In the genomic region with DNA sequence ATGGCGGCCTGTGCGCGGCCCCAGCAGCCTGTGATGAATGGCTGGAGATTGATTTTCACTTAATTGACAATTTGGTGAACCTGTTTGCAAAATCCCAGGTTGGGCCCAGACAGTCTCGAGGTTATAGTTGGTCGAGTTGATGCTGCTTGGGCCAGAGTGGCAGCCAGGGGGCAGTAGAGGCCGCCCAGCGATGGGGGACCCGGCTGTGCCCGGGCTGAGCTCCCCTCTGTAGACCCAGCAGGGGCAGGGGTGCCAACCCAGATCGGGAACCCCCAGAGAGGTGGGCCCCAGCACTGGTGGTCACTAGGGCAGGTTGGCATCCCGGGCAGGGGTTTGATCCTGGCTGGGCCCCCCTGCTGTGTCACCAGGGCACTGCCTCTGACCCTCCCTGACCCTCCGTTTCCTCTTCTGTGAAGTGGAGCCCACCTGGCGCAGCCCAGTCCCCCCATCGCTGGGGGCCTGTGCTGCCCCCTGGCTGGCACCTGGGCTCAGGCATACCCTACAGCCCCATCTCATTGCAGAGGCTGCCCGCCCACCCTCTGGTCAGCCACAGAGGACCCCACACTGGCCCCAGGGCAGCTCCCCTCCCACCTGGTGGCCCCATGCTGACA, we compare ENCODE assay signal across 9 cellular contexts. TPM values are rescaled to one million over a fixed set of nuclear protein-coding genes. Genes with fewer than 3 reads are reported as not detected.
DNase-seq lines count a peak whose midpoint lies in the region; ATAC-seq and TF ChIP-seq lines count a peak whose summit lies in the region.
"Had no signal": no experiment of that assay in that cellular context is flagged by ENCODE, and none has a peak within 500 bp of the region (broad histone marks: within the 10 kb centered on the region; RNA-seq: fewer than 3 reads in every experiment).

No MANE protein-coding gene starts in this region.

- intact Hi-C loops in transverse colon (cut with DNase I; ENCODE audit: low total_unique reads) = no loop called here

- peak; percentile 61 for TF ChIP-seq CTCF in AG10803 (conservative IDR thresholded peaks at IDR 0.05; ENCODE audit: low read length)
- peak; percentile 58 for TF ChIP-seq CTCF in HEK293 (tag by site-specific recombination; IDR thresholded peaks at IDR 0.05)
- TF ChIP-seq CTCF in chondrocyte (IDR thresholded peaks at IDR 0.05) = peak; percentile 80
- TF ChIP-seq CTCF in transverse colon (IDR thresholded peaks at IDR 0.05) = peak; percentile 44 to 57 (median 50)

- no peak overlapping the region for H3K4me3 ChIP-seq in AG10803 (ENCODE audit: low read length)
- H3K4me3 ChIP-seq in HEK293 (ENCODE audit: low read depth, low read length) = no peak overlapping the region
- H3K4me3 ChIP-seq in transverse colon = no peak overlapping the region

- no peaks in the 10 kb centered on the region for H3K36me3 ChIP-seq in HEK293 (ENCODE audit: control insufficient read depth in 2 of 2, insufficient read depth in 1 of 2, low read length in 2 of 2)
- no peaks in the 10 kb centered on the region for H3K36me3 ChIP-seq in transverse colon

- H3K36me3 Mint-ChIP-seq in chondrocyte (ENCODE audit: low read depth) (peaks cover 3% of the 10 kb centered on the region), naive B cell (no peaks in the 10 kb centered on the region)

- H3K27me3 Mint-ChIP-seq in chondrocyte (ENCODE audit: low read depth) (peaks cover 35% of the 10 kb centered on the region), naive B cell (peaks cover 0 to 35% (median 21%) of the 10 kb centered on the region in 3 donors)

- H3K4me1 ChIP-seq in HEK293 (ENCODE audit: control insufficient read depth, insufficient read depth, low read length) = peaks cover 4% of the 10 kb centered on the region; the same call in 1 of the 2 replicates
- H3K4me1 ChIP-seq in transverse colon = no peaks in the 10 kb centered on the region

- DNase-seq in AG10803 (ENCODE audit: low read depth) (no peak), chondrocyte (ENCODE audit: low spot score) (no peak), naive B cell (peak; percentile 67), transverse colon (peak; percentile 47)
- DNase-seq in activated CD4-positive, CD25-positive, alpha-beta regulatory T cell (lab: John Stamatoyannopoulos, UW) = peak in 3 of 4 experiments; percentile 22 to 29 (median 26)

- H3K27ac ChIP-seq in HEK293 (ENCODE audit: extremely low read depth, low read depth, low read length) (no peak overlapping the region), transverse colon (no peak overlapping the region)

- H3K4me3 Mint-ChIP-seq in chondrocyte (ENCODE audit: unreplicated experiment) (no peak overlapping the region), naive B cell (no peak overlapping the region)

- no peak for TF ChIP-seq POLR2A in transverse colon (IDR thresholded peaks at IDR 0.05)

- no peaks in the 10 kb centered on the region for H3K4me1 Mint-ChIP-seq in chondrocyte (ENCODE audit: low read depth)
- H3K4me1 Mint-ChIP-seq in naive B cell = peaks cover 0 to 17% (median 11%) of the 10 kb centered on the region in 3 donors

- in situ Hi-C loops in transverse colon (cut with MboI; ENCODE audit: low pct_ligation_motif_present in 1 of 4, low pct_unique_long_range_greater_than_20kb in 1 of 4, low sequenced_read_pairs in 3 of 4) = loop anchor here in 1 of 4 donors (10.0 kb wide), 1 partner anchor 114 kb away; no protein-coding TSS in a partner anchor

- H3K27me3 ChIP-seq in transverse colon = peaks cover 44% of the 10 kb centered on the region

- H3K9me3 Mint-ChIP-seq in chondrocyte (ENCODE audit: low read depth) (peaks cover 5% of the 10 kb centered on the region), naive B cell (peaks cover 0 to 4% (median 0%) of the 10 kb centered on the region in 7 donors)

- POLR2A ChIA-PET in HEK293 (lab: Yijun Ruan, JAX) = no interaction called here

- no peak for TF ChIP-seq EP300 in transverse colon (IDR thresholded peaks at IDR 0.05; ENCODE audit: low read depth)

- WGBS in transverse colon (ENCODE audit: low coverage in 1 of 2), 2 donors = 29% methylated on average over 12 of the region's 15 CpGs; no CpG with 5 or more reads in 1 of the 2 donors

- ATAC-seq in naive B cell (ENCODE audit: low read depth in 2 of 2) (peak; percentile 86 to 96), HG03196 (IDR thresholded peaks at IDR 0.05; ENCODE audit: unreplicated experiment) (no peak), GM19397 (IDR thresholded peaks at IDR 0.05; ENCODE audit: unreplicated experiment) (no peak)

- H3K27ac Mint-ChIP-seq in chondrocyte (ENCODE audit: unreplicated experiment) (no peak overlapping the region), naive B cell (peak overlapping the region in 2 of 6 donors; percentile 14 to 63)

- H3K9me3 ChIP-seq in HEK293 (ENCODE audit: control insufficient read depth, insufficient read depth, low read depth, low read length) = no peaks in the 10 kb centered on the region
- no peaks in the 10 kb centered on the region for H3K9me3 ChIP-seq in transverse colon

- CTCF ChIA-PET in HEK293 (lab: Yijun Ruan, JAX) = interaction anchor here (0.5 to 4.4 kb wide), 24 partner anchors 8 to 1923 kb away, joined by 3 to 39 read pairs (median 5); no protein-coding TSS in a partner anchor

TF ChIP-seq in HEK293, 187 proteins besides CTCF, POLR2A, EP300 and RAD21 (continues in another document):
- TF ChIP-seq INSM2 (tag by site-specific recombination; IDR thresholded peaks at IDR 0.05) (no peak), YY2 (tag by site-specific recombination; IDR thresholded peaks at IDR 0.05) (no peak), GLIS2 (tag by site-specific recombination; IDR thresholded peaks at IDR 0.05) (peak; percentile 43; the same call in 1 of the 2 replicates), ZIC2 (tag by site-specific recombination; IDR thresholded peaks at IDR 0.05) (0 out of 2 replicates have a peak, but pooled peaks have one; percentile 9)
- TF ChIP-seq, protein P1, sequence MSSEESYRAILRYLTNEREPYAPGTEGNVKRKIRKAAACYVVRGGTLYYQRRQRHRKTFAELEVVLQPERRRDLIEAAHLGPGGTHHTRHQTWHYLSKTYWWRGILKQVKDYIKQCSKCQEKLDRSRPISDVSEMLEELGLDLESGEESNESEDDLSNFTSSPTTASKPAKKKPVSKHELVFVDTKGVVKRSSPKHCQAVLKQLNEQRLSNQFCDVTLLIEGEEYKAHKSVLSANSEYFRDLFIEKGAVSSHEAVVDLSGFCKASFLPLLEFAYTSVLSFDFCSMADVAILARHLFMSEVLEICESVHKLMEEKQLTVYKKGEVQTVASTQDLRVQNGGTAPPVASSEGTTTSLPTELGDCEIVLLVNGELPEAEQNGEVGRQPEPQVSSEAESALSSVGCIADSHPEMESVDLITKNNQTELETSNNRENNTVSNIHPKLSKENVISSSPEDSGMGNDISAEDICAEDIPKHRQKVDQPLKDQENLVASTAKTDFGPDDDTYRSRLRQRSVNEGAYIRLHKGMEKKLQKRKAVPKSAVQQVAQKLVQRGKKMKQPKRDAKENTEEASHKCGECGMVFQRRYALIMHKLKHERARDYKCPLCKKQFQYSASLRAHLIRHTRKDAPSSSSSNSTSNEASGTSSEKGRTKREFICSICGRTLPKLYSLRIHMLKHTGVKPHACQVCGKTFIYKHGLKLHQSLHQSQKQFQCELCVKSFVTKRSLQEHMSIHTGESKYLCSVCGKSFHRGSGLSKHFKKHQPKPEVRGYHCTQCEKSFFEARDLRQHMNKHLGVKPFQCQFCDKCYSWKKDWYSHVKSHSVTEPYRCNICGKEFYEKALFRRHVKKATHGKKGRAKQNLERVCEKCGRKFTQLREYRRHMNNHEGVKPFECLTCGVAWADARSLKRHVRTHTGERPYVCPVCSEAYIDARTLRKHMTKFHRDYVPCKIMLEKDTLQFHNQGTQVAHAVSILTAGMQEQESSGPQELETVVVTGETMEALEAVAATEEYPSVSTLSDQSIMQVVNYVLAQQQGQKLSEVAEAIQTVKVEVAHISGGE (tag by site-specific recombination; conservative IDR thresholded peaks at IDR 0.05; ENCODE audit: low read depth) = no peak
- TF ChIP-seq, protein P2, sequence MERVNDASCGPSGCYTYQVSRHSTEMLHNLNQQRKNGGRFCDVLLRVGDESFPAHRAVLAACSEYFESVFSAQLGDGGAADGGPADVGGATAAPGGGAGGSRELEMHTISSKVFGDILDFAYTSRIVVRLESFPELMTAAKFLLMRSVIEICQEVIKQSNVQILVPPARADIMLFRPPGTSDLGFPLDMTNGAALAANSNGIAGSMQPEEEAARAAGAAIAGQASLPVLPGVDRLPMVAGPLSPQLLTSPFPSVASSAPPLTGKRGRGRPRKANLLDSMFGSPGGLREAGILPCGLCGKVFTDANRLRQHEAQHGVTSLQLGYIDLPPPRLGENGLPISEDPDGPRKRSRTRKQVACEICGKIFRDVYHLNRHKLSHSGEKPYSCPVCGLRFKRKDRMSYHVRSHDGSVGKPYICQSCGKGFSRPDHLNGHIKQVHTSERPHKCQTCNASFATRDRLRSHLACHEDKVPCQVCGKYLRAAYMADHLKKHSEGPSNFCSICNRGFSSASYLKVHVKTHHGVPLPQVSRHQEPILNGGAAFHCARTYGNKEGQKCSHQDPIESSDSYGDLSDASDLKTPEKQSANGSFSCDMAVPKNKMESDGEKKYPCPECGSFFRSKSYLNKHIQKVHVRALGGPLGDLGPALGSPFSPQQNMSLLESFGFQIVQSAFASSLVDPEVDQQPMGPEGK (tag by site-specific recombination; IDR thresholded peaks at IDR 0.05) = 0 out of 2 replicates have a peak, but pooled peaks have one; percentile 14

RNA-seq across cellular contexts. Expression of gene LHX3, which starts 34.5 kb away (rescaled TPM):
- total RNA-seq in chondrocyte = not detected in 3 replicates
- polyA plus RNA-seq in naive B cell (ENCODE audit: low read depth in 6 of 6) = not detected
- total RNA-seq in transverse colon = not detected
- total RNA-seq: frontal cortex had no signal

RNA-seq across cellular contexts. Expression of gene TMEM250, which starts 51.7 kb away (rescaled TPM):
- total RNA-seq in chondrocyte (31.9 to 37.3 TPM (median 35.9 TPM) in 3 replicates), transverse colon (100 to 1,000 TPM in 2 of 4 donors, 10 to 100 TPM in 2; 50.3 to 187 (median 86.6) TPM)
- 10 to 100 TPM in 5 of 6 donors, 1 to 10 TPM in 1; 6.8 to 26.5 (median 18.0) TPM for polyA plus RNA-seq in naive B cell (ENCODE audit: low read depth in 6 of 6)

Comparison
In these comparisons a context has a peak if more than half of its experiments do, and no peak if none do; other contexts are left out.
1. DNase-seq: peak in activated CD4-positive, CD25-positive, alpha-beta regulatory T cell (3 of 4), naive B cell (single experiment) and transverse colon (single experiment); none in AG10803 (single experiment) and chondrocyte (single experiment).
2. ATAC-seq: peak in naive B cell (2 of 2); none in HG03196 (single experiment) and GM19397 (single experiment).
3. Peak in every context shown above with its lines, with median percentiles within 50 percentile points of each other: CTCF ChIP-seq.